1 cellular context compared by ENCODE assay signal in the genomic region with DNA sequence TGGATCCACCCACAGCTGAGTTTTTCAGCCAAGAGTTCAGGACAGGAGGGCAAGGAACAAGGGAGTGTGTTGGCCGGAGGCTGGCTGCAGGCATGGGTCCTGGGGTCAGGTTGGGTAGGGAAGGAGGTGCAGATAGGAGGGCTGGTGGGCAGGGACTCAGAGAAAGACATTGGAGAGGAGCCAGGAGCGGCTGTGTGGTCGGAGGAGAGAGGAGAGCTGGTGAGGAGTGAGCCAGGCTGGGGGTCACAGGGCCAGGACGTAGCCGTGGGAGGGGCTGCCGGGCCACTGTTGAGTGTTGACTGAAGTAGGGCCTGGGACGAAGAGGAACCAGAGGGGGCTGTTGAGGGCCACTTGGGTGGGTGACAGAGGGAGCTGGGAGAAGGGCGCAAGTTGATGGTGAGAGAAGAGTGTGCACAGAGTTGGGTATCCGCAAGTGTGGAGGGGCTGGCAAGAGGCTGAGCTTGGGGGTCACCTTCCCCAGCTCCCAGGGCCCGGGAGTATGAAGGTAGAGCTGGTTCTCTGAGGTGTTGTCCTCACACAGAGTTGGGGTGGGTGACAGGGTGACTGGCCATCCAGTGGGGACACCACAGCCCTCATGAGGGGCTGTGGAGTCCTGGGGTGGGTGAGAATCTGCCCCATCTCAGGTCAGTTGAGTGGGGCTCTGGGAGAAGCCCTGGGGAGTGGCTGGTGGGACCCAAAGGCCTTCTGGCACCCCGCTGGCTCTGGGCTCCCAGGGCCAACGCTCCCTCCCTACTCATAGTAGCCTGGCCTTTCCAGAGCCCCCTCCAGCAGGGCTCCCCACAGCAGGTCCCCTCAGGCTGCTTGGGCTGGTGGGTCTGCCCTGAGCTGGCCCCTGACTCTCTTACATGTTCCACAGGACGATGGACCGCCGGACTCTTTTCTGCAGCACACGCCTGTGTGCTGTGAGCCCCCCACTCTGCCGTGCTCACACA.
TF ChIP-seq lines count a peak whose summit lies in the region.

No MANE protein-coding gene starts in this region.

TF ChIP-seq in IMR-90, 13 proteins besides CTCF, POLR2A, EP300 and RAD21:
- TF ChIP-seq NFE2L2 (IDR thresholded peaks at IDR 0.05; ENCODE audit: low read depth, low read length) (no peak), RFX5 (IDR thresholded peaks at IDR 0.05; ENCODE audit: low read depth, low read length) (no peak), SMC3 (IDR thresholded peaks at IDR 0.05; ENCODE audit: low read depth, low read length) (no peak), MAFK (IDR thresholded peaks at IDR 0.05; ENCODE audit: low read depth, low read length) (no peak), MXI1 (IDR thresholded peaks at IDR 0.05; ENCODE audit: borderline replicate concordance, low read depth, low read length) (no peak), CHD1 (IDR thresholded peaks at IDR 0.05; ENCODE audit: low read depth, low read length) (no peak)
- TF ChIP-seq, protein P1, sequence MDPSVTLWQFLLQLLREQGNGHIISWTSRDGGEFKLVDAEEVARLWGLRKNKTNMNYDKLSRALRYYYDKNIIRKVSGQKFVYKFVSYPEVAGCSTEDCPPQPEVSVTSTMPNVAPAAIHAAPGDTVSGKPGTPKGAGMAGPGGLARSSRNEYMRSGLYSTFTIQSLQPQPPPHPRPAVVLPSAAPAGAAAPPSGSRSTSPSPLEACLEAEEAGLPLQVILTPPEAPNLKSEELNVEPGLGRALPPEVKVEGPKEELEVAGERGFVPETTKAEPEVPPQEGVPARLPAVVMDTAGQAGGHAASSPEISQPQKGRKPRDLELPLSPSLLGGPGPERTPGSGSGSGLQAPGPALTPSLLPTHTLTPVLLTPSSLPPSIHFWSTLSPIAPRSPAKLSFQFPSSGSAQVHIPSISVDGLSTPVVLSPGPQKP (IDR thresholded peaks at IDR 0.05; ENCODE audit: borderline replicate concordance, low read depth, low read length), result no peak
- TF ChIP-seq, protein P2, sequence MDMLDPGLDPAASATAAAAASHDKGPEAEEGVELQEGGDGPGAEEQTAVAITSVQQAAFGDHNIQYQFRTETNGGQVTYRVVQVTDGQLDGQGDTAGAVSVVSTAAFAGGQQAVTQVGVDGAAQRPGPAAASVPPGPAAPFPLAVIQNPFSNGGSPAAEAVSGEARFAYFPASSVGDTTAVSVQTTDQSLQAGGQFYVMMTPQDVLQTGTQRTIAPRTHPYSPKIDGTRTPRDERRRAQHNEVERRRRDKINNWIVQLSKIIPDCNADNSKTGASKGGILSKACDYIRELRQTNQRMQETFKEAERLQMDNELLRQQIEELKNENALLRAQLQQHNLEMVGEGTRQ (IDR thresholded peaks at IDR 0.05; ENCODE audit: low read depth, low read length), result no peak
